Comparison of ENCODE assay signal across 26 cellular contexts in the genomic region with DNA sequence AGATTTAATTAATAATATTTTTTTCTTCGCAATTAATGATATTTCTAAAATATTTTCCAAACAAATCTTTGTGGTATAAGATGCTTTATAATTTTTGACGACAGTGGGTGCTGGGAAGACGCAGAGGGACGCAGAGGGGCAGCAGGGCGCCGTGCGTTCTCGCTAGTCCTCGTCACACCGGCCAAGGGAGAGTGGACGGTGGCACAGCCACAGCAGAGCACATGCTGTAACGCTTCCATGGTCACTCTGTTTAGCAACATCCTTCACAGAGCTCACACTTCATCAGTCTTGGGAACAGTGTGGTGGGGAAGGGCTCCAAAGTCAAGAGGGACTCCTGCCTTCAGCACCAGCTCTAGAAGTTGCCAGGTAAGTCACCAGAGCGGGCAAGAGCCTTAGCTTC.
"Had no signal": no experiment of that assay in that cellular context is flagged by ENCODE, and none has a peak within 500 bp of the region (broad histone marks: within the 10 kb centered on the region; RNA-seq: fewer than 3 reads in every experiment).

No MANE protein-coding gene starts in this region.

- H3K36me3 Mint-ChIP-seq: natural killer cell treated with Interleukin-12 subunit alpha and Interleukin-12 subunit beta and Interleukin-15 and Interleukin-18, amount 100 ng/mL, for 72 hours had no signal

- H3K4me1 ChIP-seq: left lung, lower lobe of right lung, parathyroid adenoma, right atrium auricular region, right lobe of liver, stomach, tibial artery, uterus had no signal

- H3K9me3 ChIP-seq: left lung, lower lobe of right lung, right atrium auricular region, right lobe of liver, stomach, testis, tibial artery, uterus had no signal

- H3K4me1 Mint-ChIP-seq: mesothelial cell of epicardium; neural crest cell; stimulated activated naive B cell treated with anti-CD40 and anti-IgM and Interleukin-4, amounts not matched to agents 10 μg/mL and 1 μg/mL and 100 μg/mL, for 72 hours had no signal

- H3K4me3 Mint-ChIP-seq: mesothelial cell of epicardium; natural killer cell treated with Interleukin-12 subunit alpha and Interleukin-12 subunit beta and Interleukin-15 and Interleukin-18, amount 100 ng/mL, for 72 hours; neural crest cell; stimulated activated naive B cell treated with anti-CD40 and anti-IgM and Interleukin-4, amounts not matched to agents 10 μg/mL and 1 μg/mL and 100 μg/mL, for 72 hours had no signal

- H3K9ac ChIP-seq: parathyroid adenoma had no signal

- H3K4me3 ChIP-seq: left lung, lower lobe of right lung, right atrium auricular region, right lobe of liver, smooth muscle cell, stomach, testis, tibial artery, uterus had no signal

- H3K36me3 ChIP-seq: uterus had no signal

- H3K4me2 ChIP-seq: smooth muscle cell had no signal

- H3K9me3 Mint-ChIP-seq: mesothelial cell of epicardium; natural killer cell treated with Interleukin-12 subunit alpha and Interleukin-12 subunit beta and Interleukin-15 and Interleukin-18, amount 100 ng/mL, for 72 hours; neural crest cell; stimulated activated naive B cell treated with anti-CD40 and anti-IgM and Interleukin-4, amounts not matched to agents 10 μg/mL and 1 μg/mL and 100 μg/mL, for 72 hours had no signal

- ATAC-seq: left colon; left lung; lower lobe of right lung; natural killer cell treated with Interleukin-12 subunit alpha and Interleukin-12 subunit beta and Interleukin-15 and Interleukin-18, amount 100 ng/mL, for 72 hours; right lobe of liver; stimulated activated naive B cell treated with anti-CD40 and anti-IgM and Interleukin-4, amounts not matched to agents 10 μg/mL and 1 μg/mL and 100 μg/mL, for 72 hours; stimulated activated naive CD8-positive, alpha-beta T cell treated with anti-CD3 and anti-CD28 coated beads, Interleukin-15, Interleukin-2, amounts not matched to agents 100 U/mL and 50 U/mL, for 24 hours had no signal

- H3K27ac ChIP-seq: left lung, lower lobe of right lung, parathyroid adenoma, right atrium auricular region, right lobe of liver, stomach, testis, uterus had no signal

- H3K27me3 Mint-ChIP-seq: naive B cell; natural killer cell treated with Interleukin-12 subunit alpha and Interleukin-12 subunit beta and Interleukin-15 and Interleukin-18, amount 100 ng/mL, for 72 hours; stimulated activated naive B cell treated with anti-CD40 and anti-IgM and Interleukin-4, amounts not matched to agents 10 μg/mL and 1 μg/mL and 100 μg/mL, for 72 hours had no signal

- H2AFZ ChIP-seq: parathyroid adenoma had no signal

- DNase-seq: hippocampal formation; kidney; left colon; left lung; lower lobe of right lung; mammary epithelial cell; mesendoderm; naive B cell; nucleus accumbens; right lobe of liver; stimulated activated CD4-positive, alpha-beta T cell treated with anti-CD3 and anti-CD28 coated beads, Interleukin-1b, Interleukin-23, amount 100 ng/mL, for 48 hours; stimulated activated CD4-positive, alpha-beta T cell treated with anti-CD3 and anti-CD28 coated beads, Interleukin-2, amount 100 ng/mL, for 48 hours; stimulated activated CD4-positive, alpha-beta T cell treated with anti-CD3 and anti-CD28 coated beads, Interleukin-4, amount 100 ng/mL, for 4 hours; stimulated activated naive B cell treated with anti-CD40 and anti-IgM and Interleukin-4, amounts not matched to agents 10 μg/mL and 1 μg/mL and 100 μg/mL, for 72 hours; stimulated activated naive CD8-positive, alpha-beta T cell treated with anti-CD3 and anti-CD28 coated beads, Interleukin-15, Interleukin-2, amounts not matched to agents 100 U/mL and 50 U/mL, for 24 hours; stomach; testis; tibial artery; trophoblast cell; uterus had no signal

- H3K27me3 ChIP-seq: left lung, right atrium auricular region, right lobe of liver, stomach, testis, tibial artery, uterus had no signal

- H3K27ac Mint-ChIP-seq: mesothelial cell of epicardium; naive B cell; natural killer cell treated with Interleukin-12 subunit alpha and Interleukin-12 subunit beta and Interleukin-15 and Interleukin-18, amount 100 ng/mL, for 72 hours; stimulated activated naive B cell treated with anti-CD40 and anti-IgM and Interleukin-4, amounts not matched to agents 10 μg/mL and 1 μg/mL and 100 μg/mL, for 72 hours had no signal
